ENCODE assay signal across 8 cellular contexts in the genomic region with DNA sequence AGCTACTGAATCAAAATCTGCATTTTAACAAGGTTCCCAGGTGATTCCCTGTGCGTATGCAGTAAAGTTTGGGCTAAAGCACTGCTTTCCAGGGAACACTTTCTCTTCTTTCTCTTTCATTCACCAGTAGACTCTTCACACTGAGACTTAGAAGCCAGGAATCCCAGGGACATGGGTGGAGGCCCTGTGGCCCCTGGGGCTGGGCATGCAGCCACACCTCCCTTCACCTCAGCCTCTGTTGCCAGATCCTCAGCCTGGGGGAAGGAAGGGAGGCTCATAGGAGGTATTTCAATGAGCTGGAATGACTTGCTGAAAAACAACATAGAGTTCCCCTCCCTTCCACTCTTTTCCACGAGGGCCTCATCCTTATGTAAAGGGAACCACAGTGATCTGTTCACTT. TPM values are rescaled to one million over a fixed set of nuclear protein-coding genes. Genes with fewer than 3 reads are reported as not detected.
DNase-seq lines count a peak whose midpoint lies in the region; ATAC-seq, FAIRE-seq and TF ChIP-seq lines count a peak whose summit lies in the region.

No MANE protein-coding gene starts in this region.

- H3K4me1 ChIP-seq in A549 (peaks cover 19% of the 10 kb centered on the region), HAP-1 (peaks cover 15% of the 10 kb centered on the region), lung (ENCODE audit: control insufficient read depth in 2 of 2, insufficient read depth in 2 of 2, low read length in 2 of 2) (peaks cover 4 to 9% of the 10 kb centered on the region in 2 donors)

- H3K4me3 ChIP-seq in A549 (peak overlapping the region; percentile 69), HAP-1 (peak overlapping the region; percentile 50), astrocyte of the spinal cord (ENCODE audit: low read depth, low read length) (peak overlapping the region; percentile 70), lung (no peak overlapping the region)

- TF ChIP-seq RAD21 in A549 (conservative IDR thresholded peaks at IDR 0.05 in 1 of 2, IDR thresholded peaks at IDR 0.05 in 1 of 2) = no peak

- no peak for ATAC-seq in A549
- ATAC-seq in lung (ENCODE audit: insufficient read depth, low FRiP score) = no peak
- no peak for ATAC-seq in HG02884 (IDR thresholded peaks at IDR 0.05; ENCODE audit: unreplicated experiment)
- ATAC-seq in GM19397 (IDR thresholded peaks at IDR 0.05; ENCODE audit: unreplicated experiment) = no peak

- CTCF ChIA-PET in A549 (lab: Yijun Ruan, JAX) = interaction anchor here (0.9 to 7.7 kb wide), 6 partner anchors 12 to 68 kb away, joined by 3 to 108 read pairs (median 4); a partner anchor contains a TSS

- POLR2A ChIA-PET in A549 (lab: Yijun Ruan, JAX) = interaction anchor here (0.7 to 2.8 kb wide), 4 partner anchors 15 to 152 kb away, joined by 3 to 16 read pairs (median 10); a partner anchor contains a TSS

- no peak for TF ChIP-seq EP300 in A549 (IDR thresholded peaks at IDR 0.05)

- H3K4me2 ChIP-seq in A549 = peak overlapping the region; percentile 75

- H3K9me3 ChIP-seq in A549 = no peaks in the 10 kb centered on the region
- H3K9me3 ChIP-seq in HAP-1 = no peaks in the 10 kb centered on the region
- no peaks in the 10 kb centered on the region for H3K9me3 ChIP-seq in lung (ENCODE audit: control insufficient read depth in 2 of 2, insufficient read depth in 1 of 2, low read length in 1 of 2)

- TF ChIP-seq CTCF in A549 (IDR thresholded peaks at IDR 0.05) = no peak
- no peak for TF ChIP-seq CTCF in astrocyte of the spinal cord (IDR thresholded peaks at IDR 0.05; ENCODE audit: low read depth, low read length)
- TF ChIP-seq CTCF in lung (IDR thresholded peaks at IDR 0.05; ENCODE audit: control extremely low read depth, extremely low read depth) = no peak

- H3K27me3 ChIP-seq in HAP-1 (ENCODE audit: low read depth) (no peaks in the 10 kb centered on the region), lung (ENCODE audit: control insufficient read depth, insufficient read depth) (no peaks in the 10 kb centered on the region)

- TF ChIP-seq POLR2A in A549 (IDR thresholded peaks at IDR 0.05; ENCODE audit: low read length) = no peak

- peak overlapping the region; percentile 92 to 93 for H3K27ac ChIP-seq in A549
- H3K27ac ChIP-seq in lung (ENCODE audit: low read depth in 1 of 2, low read length in 1 of 2) = peak overlapping the region; percentile 3 to 5

- DNase-seq in A549 (ENCODE audit: low read depth in 1 of 2, low spot score in 1 of 2) (no peak), HAP-1 (ENCODE audit: low spot score in 2 of 2) (no peak), astrocyte of the spinal cord (ENCODE audit: low read depth, low spot score) (no peak), lung (ENCODE audit: low spot score) (no peak), RCC 7860 (ENCODE audit: low spot score) (no peak), putamen (ENCODE audit: low spot score) (no peak)

- FAIRE-seq in A549 (lab: Jason Lieb, UNC) (no peak), RCC 7860 (lab: Jason Lieb, UNC) (no peak)

- H3K36me3 ChIP-seq in HAP-1 (replicated peaks) (peaks cover 27% of the 10 kb centered on the region), lung (ENCODE audit: control insufficient read depth in 2 of 2, insufficient read depth in 2 of 2, low read length in 2 of 2) (peaks cover 4 to 24% of the 10 kb centered on the region in 2 donors)

- in situ Hi-C loops in HAP-1 (cut with MboI; ENCODE audit: low sequenced_read_pairs) = no loop called here
- in situ Hi-C loops in astrocyte of the spinal cord (cut with HindIII; ENCODE audit: low sequenced_read_pairs) = no loop called here

- WGBS in A549 (ENCODE audit: missing lambda C conversion rate) = 48% methylated on average over 2 of the region's 2 CpGs
- 33 to 37% methylated on average over 2 of the region's 2 CpGs for WGBS in lung, 2 donors

TF ChIP-seq in A549, 52 proteins besides CTCF, POLR2A, EP300 and RAD21:
- TF ChIP-seq FOSB (CRISPR knock-in tag; IDR thresholded peaks at IDR 0.05) (no peak), MYC (IDR thresholded peaks at IDR 0.05; ENCODE audit: borderline replicate concordance, low read length) (no peak), CBX8 (IDR thresholded peaks at IDR 0.05) (no peak), PHF8 (IDR thresholded peaks at IDR 0.05; ENCODE audit: borderline replicate concordance, low read depth) (no peak), RCOR1 (IDR thresholded peaks at IDR 0.05; ENCODE audit: low read depth, low read length) (no peak), NR3C1 (IDR thresholded peaks at IDR 0.05) (no peak), NPAS2 (CRISPR knock-in tag; IDR thresholded peaks at IDR 0.05; ENCODE audit: borderline replicate concordance) (no peak), HDAC2 (IDR thresholded peaks at IDR 0.05) (no peak), SMC3 (IDR thresholded peaks at IDR 0.05) (no peak), ZFP36 (IDR thresholded peaks at IDR 0.05; ENCODE audit: borderline replicate concordance, partially characterized antibody) (no peak), ESRRA (IDR thresholded peaks at IDR 0.05; ENCODE audit: borderline replicate concordance, low read length) (no peak), HEYL (CRISPR knock-in tag; IDR thresholded peaks at IDR 0.05) (no peak)
- TF ChIP-seq, protein P1, sequence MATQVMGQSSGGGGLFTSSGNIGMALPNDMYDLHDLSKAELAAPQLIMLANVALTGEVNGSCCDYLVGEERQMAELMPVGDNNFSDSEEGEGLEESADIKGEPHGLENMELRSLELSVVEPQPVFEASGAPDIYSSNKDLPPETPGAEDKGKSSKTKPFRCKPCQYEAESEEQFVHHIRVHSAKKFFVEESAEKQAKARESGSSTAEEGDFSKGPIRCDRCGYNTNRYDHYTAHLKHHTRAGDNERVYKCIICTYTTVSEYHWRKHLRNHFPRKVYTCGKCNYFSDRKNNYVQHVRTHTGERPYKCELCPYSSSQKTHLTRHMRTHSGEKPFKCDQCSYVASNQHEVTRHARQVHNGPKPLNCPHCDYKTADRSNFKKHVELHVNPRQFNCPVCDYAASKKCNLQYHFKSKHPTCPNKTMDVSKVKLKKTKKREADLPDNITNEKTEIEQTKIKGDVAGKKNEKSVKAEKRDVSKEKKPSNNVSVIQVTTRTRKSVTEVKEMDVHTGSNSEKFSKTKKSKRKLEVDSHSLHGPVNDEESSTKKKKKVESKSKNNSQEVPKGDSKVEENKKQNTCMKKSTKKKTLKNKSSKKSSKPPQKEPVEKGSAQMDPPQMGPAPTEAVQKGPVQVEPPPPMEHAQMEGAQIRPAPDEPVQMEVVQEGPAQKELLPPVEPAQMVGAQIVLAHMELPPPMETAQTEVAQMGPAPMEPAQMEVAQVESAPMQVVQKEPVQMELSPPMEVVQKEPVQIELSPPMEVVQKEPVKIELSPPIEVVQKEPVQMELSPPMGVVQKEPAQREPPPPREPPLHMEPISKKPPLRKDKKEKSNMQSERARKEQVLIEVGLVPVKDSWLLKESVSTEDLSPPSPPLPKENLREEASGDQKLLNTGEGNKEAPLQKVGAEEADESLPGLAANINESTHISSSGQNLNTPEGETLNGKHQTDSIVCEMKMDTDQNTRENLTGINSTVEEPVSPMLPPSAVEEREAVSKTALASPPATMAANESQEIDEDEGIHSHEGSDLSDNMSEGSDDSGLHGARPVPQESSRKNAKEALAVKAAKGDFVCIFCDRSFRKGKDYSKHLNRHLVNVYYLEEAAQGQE (IDR thresholded peaks at IDR 0.05) = no peak
- TF ChIP-seq, protein P2, sequence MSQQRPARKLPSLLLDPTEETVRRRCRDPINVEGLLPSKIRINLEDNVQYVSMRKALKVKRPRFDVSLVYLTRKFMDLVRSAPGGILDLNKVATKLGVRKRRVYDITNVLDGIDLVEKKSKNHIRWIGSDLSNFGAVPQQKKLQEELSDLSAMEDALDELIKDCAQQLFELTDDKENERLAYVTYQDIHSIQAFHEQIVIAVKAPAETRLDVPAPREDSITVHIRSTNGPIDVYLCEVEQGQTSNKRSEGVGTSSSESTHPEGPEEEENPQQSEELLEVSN (IDR thresholded peaks at IDR 0.05; ENCODE audit: borderline replicate concordance, low read depth) = no peak

RNA-seq across cellular contexts. Expression of a gene that starts 1.2 kb away (rescaled TPM):
- polyA plus RNA-seq in A549 (2011; rRNA removed) = 104 TPM in 2 replicates
- polyA plus RNA-seq in A549 (2012; cell fraction: cytosol; rRNA removed) = 216 and 285 TPM in 2 replicates
- 173 and 235 TPM in 2 replicates for polyA plus RNA-seq in A549 (2012; cell fraction: nucleus; rRNA removed)
- 122 to 130 TPM (median 128 TPM) in 3 replicates for polyA plus RNA-seq in A549 (2017; fragmentation: RNase III; extraction: RNeasy Plus Mini Kit Qiagen cat#74134 plus additional on column Dnase treatment)
- 147 and 151 TPM in 2 replicates for polyA minus RNA-seq in A549 (2011; rRNA and poly(A)+ RNA removed)
- 10 to 100 TPM; 21.2 to 74.6 TPM for total RNA-seq in lung
- 10 to 100 TPM; 84.8 to 87.4 TPM for polyA plus RNA-seq in lung

RNA-seq across cellular contexts. Expression of a gene that starts 5.3 kb away (rescaled TPM):
- polyA plus RNA-seq in A549 (2011; rRNA removed) = 64.9 and 75.0 TPM in 2 replicates
- 33.6 and 38.9 TPM in 2 replicates for polyA plus RNA-seq in A549 (2012; cell fraction: cytosol; rRNA removed)
- polyA plus RNA-seq in A549 (2012; cell fraction: nucleus; rRNA removed) = 15.7 and 19.4 TPM in 2 replicates
- polyA plus RNA-seq in A549 (2017; fragmentation: RNase III; extraction: RNeasy Plus Mini Kit Qiagen cat#74134 plus additional on column Dnase treatment) = 42.4 to 43.9 TPM (median 43.1 TPM) in 3 replicates
- 72.8 and 73.5 TPM in 2 replicates for polyA minus RNA-seq in A549 (2011; rRNA and poly(A)+ RNA removed)
- 10 to 100 TPM; 14.8 to 45.3 TPM for total RNA-seq in lung
- polyA plus RNA-seq in lung = 10 to 100 TPM; 25.8 to 54.6 TPM

RNA-seq across cellular contexts. Expression of a gene that starts 51.7 kb away (rescaled TPM):
- polyA plus RNA-seq in A549 (2011; rRNA removed) (3.1 and 5.7 TPM in 2 replicates), A549 (2017; fragmentation: RNase III; extraction: RNeasy Plus Mini Kit Qiagen cat#74134 plus additional on column Dnase treatment) (3.2 to 7.1 TPM (median 4.5 TPM) in 3 replicates), lung (10 to 100 TPM; 29.6 to 39.0 TPM)
- polyA plus RNA-seq in A549 (2012; cell fraction: cytosol; rRNA removed) = 1.9 and 3.7 TPM in 2 replicates
- 11.9 and 12.9 TPM in 2 replicates for polyA plus RNA-seq in A549 (2012; cell fraction: nucleus; rRNA removed)
- polyA minus RNA-seq in A549 (2011; rRNA and poly(A)+ RNA removed) = 8.4 and 11.0 TPM in 2 replicates
- total RNA-seq in lung = 10 to 100 TPM; 33.8 to 77.4 TPM

RNA-seq across cellular contexts. Expression of a gene that starts 57.0 kb away (rescaled TPM):
- 38.2 and 40.3 TPM in 2 replicates for polyA plus RNA-seq in A549 (2011; rRNA removed)
- 53.9 and 59.4 TPM in 2 replicates for polyA plus RNA-seq in A549 (2012; cell fraction: cytosol; rRNA removed)
- polyA plus RNA-seq in A549 (2012; cell fraction: nucleus; rRNA removed) = 64.5 and 68.1 TPM in 2 replicates
- 29.6 to 33.5 TPM (median 32.2 TPM) in 3 replicates for polyA plus RNA-seq in A549 (2017; fragmentation: RNase III; extraction: RNeasy Plus Mini Kit Qiagen cat#74134 plus additional on column Dnase treatment)
- polyA minus RNA-seq in A549 (2011; rRNA and poly(A)+ RNA removed) = 37.8 and 44.1 TPM in 2 replicates
- 10 to 100 TPM; 32.9 to 33.3 TPM for total RNA-seq in lung
- polyA plus RNA-seq in lung = 10 to 100 TPM; 28.7 to 43.5 TPM
